8 cellular contexts compared by ENCODE assay signal in the genomic region with DNA sequence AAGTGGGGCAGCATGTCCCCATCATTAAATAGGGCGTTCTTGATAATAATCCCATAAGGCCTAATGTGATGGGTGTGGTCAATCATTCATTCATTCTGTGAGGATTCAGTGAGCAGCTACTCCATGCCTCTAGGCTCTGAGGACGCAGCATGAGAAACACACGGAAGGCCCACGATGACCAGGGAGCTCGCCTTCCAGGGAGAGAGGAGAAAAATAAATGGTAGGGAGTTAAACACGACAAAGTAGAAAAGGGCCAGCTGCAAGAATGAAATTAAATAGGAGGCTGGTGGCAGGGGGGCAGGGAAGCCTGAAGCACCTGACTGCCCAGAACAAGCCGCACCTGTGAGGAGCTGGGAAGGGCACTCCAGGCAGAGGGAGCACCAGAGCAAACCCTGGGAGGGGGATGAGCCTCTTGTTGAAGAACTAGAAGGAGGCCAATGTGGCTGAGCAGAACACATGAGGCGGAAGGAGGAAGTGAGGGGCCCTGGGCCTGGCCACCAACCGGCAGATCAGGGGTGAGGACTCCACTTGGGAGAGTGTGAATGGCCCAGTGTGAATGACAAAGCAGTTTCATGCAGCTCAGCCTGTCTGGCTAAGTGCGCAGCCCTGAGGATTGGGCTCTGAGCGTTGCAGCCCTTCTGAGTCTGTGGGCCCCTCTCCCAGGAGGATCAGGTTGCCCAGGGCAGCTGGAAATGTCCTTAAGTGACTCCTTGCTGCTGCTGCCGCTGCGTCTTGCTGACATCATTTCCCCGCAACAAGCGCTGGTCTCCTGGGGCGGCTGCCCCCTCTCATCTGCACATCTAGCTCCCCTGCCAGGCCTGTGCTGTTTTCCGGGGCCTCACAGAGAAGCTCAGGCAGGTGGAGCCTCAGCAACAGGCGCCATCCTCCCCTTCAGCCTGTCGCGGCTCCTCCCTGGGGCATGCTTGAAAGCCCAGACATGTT.
DNase-seq lines count a peak whose midpoint lies in the region; ATAC-seq and TF ChIP-seq lines count a peak whose summit lies in the region.

No MANE protein-coding gene starts in this region.

- peak overlapping the region; percentile 43; the same call in 1 of the 2 replicates for H3K4me2 ChIP-seq in PC-9

- H3K4me3 Mint-ChIP-seq in brain: peak overlapping the region in 3 of 5 experiments; percentile 1 to 53 (median 15)

- CTCF ChIA-PET in PC-9 (lab: Charles Lee): interaction anchor here (0.9 to 1.0 kb wide), 2 partner anchors 102 to 148 kb away, joined by 3 to 4 read pairs; no protein-coding TSS in a partner anchor

- H3K9ac ChIP-seq in HUES48 (ENCODE audit: low read depth, low read length): no peak overlapping the region

- H3K27ac Mint-ChIP-seq in brain: peak overlapping the region; percentile 29 to 95 (median 58)

- H3K36me3 Mint-ChIP-seq in brain: no peaks in the 10 kb centered on the region

- no peak for ATAC-seq in GM21515 (IDR thresholded peaks at IDR 0.05; ENCODE audit: unreplicated experiment)
- no peak for ATAC-seq in GM19463 (IDR thresholded peaks at IDR 0.05; ENCODE audit: unreplicated experiment)

- H3K27me3 ChIP-seq in HUES48 (ENCODE audit: control insufficient read depth, insufficient read depth, low read length) (no peaks in the 10 kb centered on the region), PC-9 (ENCODE audit: insufficient read depth, low read depth) (no peaks in the 10 kb centered on the region), thymus (ENCODE audit: control insufficient read depth, insufficient read depth) (no peaks in the 10 kb centered on the region)

- H3K9me2 ChIP-seq in PC-9 (ENCODE audit: insufficient read depth): no peaks in the 10 kb centered on the region

- H3K9me3 Mint-ChIP-seq in brain: no peaks in the 10 kb centered on the region

- POLR2A ChIA-PET in PC-9 (lab: Charles Lee; ENCODE audit: unreplicated experiment): no interaction called here

- H3F3A ChIP-seq in PC-9 (ENCODE audit: insufficient read depth, low read depth): no peaks in the 10 kb centered on the region

- no peak overlapping the region for H2AFZ ChIP-seq in PC-9

- H4K20me1 ChIP-seq in PC-9 (ENCODE audit: insufficient read depth): no peaks in the 10 kb centered on the region

- peaks cover 47% of the 10 kb centered on the region for H3K4me1 Mint-ChIP-seq in brain

- H3K4me3 ChIP-seq in HUES48 (ENCODE audit: low read depth, low read length) (no peak overlapping the region), PC-9 (no peak overlapping the region), thymus (ENCODE audit: low read length) (peak overlapping the region; percentile 27)

- intact Hi-C loops in PC-9 (cut with micrococcal nuclease; ENCODE audit: unreplicated experiment): loop anchor here (1.0 to 10.0 kb wide), 4 partner anchors 205 to 1839 kb away; no protein-coding TSS in a partner anchor

- TF ChIP-seq CTCF in PC-9 (conservative IDR thresholded peaks at IDR 0.05) (no peak), brain (conservative IDR thresholded peaks at IDR 0.05) (no peak)

- H3K27ac ChIP-seq in HUES48 (ENCODE audit: low read depth, low read length) (peak overlapping the region; percentile 69), PC-9 (no peak overlapping the region), thymus (ENCODE audit: low read depth) (peak overlapping the region; percentile 93)

- H3K79me2 ChIP-seq in PC-9 (ENCODE audit: low read depth): no peaks in the 10 kb centered on the region

- no TSS peak for BruUV-seq in PC-9 (replicated peaks; lab: Mats Ljungman, UMichigan)

- no peaks in the 10 kb centered on the region for H3K36me3 ChIP-seq in HUES48 (ENCODE audit: control insufficient read depth, insufficient read depth, low read length)
- H3K36me3 ChIP-seq in PC-9 (ENCODE audit: low read depth): no peaks in the 10 kb centered on the region
- H3K36me3 ChIP-seq in thymus (ENCODE audit: control insufficient read depth, insufficient read depth): no peaks in the 10 kb centered on the region

- peaks cover 13% of the 10 kb centered on the region for H3K4me1 ChIP-seq in HUES48 (ENCODE audit: control insufficient read depth, insufficient read depth, low read length)
- no peaks in the 10 kb centered on the region for H3K4me1 ChIP-seq in PC-9 (replicated peaks; ENCODE audit: insufficient read depth)
- H3K4me1 ChIP-seq in thymus (ENCODE audit: control insufficient read depth, insufficient read depth, low read length): peaks cover 40% of the 10 kb centered on the region

- peaks cover 6% of the 10 kb centered on the region for H3K27me3 Mint-ChIP-seq in brain

- whole genome bisulfite sequencing in thymus: 19% methylated on average over 20 of the region's 20 CpGs

- H3K9me3 ChIP-seq in HUES48 (ENCODE audit: control insufficient read depth, insufficient read depth, low read length) (no peaks in the 10 kb centered on the region), PC-9 (ENCODE audit: insufficient read depth, low read depth) (no peaks in the 10 kb centered on the region), thymus (ENCODE audit: control insufficient read depth) (no peaks in the 10 kb centered on the region)

- DNase-seq in C1 segment of cervical spinal cord (lab: John Stamatoyannopoulos, UW): peak in 10 of 14 donors; percentile 17 to 81 (median 50)
- DNase-seq in PC-9: no peak
- peak; percentile 73 for DNase-seq in medulla oblongata (ENCODE audit: extremely low spot score)

Comparison
In these comparisons a context has a peak if more than half of its experiments do, and no peak if none do; other contexts are left out.
1. DNase-seq: peak in C1 segment of cervical spinal cord (10 of 14) and medulla oblongata (single experiment); none in PC-9 (0 of 2).